In the genomic region with DNA sequence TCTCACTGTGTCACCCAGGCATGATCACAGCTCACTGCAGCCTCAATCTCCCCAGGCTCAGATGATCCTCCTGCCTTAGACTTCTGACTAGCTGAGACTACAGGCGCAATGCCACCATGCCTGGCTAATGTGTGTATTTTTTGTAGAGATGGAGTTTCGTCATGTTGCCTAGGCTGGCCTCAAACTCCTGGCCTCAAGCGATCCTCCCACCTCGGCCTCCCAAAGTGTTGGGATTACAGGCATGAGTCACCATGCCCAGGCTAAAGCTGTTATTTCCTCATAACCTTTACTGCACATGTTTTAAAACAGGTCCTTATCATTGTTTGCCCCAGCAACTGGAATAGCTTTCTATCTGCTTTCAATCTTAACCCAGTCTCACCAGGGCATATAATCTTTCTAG, we compare ENCODE assay signal across 14 cellular contexts. TPM values are rescaled to one million over a fixed set of nuclear protein-coding genes. Genes with fewer than 3 reads are reported as not detected.
DNase-seq lines count a peak whose midpoint lies in the region; ATAC-seq and TF ChIP-seq lines count a peak whose summit lies in the region.
"Had no signal": no experiment of that assay in that cellular context is flagged by ENCODE, and none has a peak within 500 bp of the region (broad histone marks: within the 10 kb centered on the region; RNA-seq: fewer than 3 reads in every experiment).

No MANE protein-coding gene starts in this region.

- CTCF ChIA-PET in activated CD4-positive, alpha-beta memory T cell treated with anti-CD3 and anti-CD28 coated beads, Interleukin-2, amount 10 ng/mL, durations not matched to agents 7 days and 5 days (lab: Charles Lee) = interaction anchor here (0.6 to 1.2 kb wide), 3 partner anchors 98 to 1279 kb away, joined by 3 to 5 read pairs (median 3); no protein-coding TSS in a partner anchor

- H3K9me3 Mint-ChIP-seq in activated naive CD4-positive, alpha-beta T cell treated with anti-CD3 and anti-CD28 coated beads, Interleukin-2, amount 50 U/mL, for 72 hours = peaks cover 0 to 5% of the 10 kb centered on the region in 2 donors
- peaks cover 3% of the 10 kb centered on the region for H3K9me3 Mint-ChIP-seq in activated CD4-positive, alpha-beta memory T cell treated with anti-CD3 and anti-CD28 coated beads, Interleukin-2, amount 10 ng/mL, durations not matched to agents 7 days and 5 days
- H3K9me3 Mint-ChIP-seq in type B pancreatic cell = no peaks in the 10 kb centered on the region

- peaks cover 72% of the 10 kb centered on the region for H3K79me2 ChIP-seq in hepatocyte

- no peak for ATAC-seq in activated naive CD4-positive, alpha-beta T cell treated with anti-CD3 and anti-CD28 coated beads, Interleukin-2, amount 50 U/mL, for 72 hours
- ATAC-seq in GM21381 (IDR thresholded peaks at IDR 0.05; ENCODE audit: unreplicated experiment) = no peak

- no peak overlapping the region for H3K4me3 Mint-ChIP-seq in activated CD4-positive, alpha-beta memory T cell treated with anti-CD3 and anti-CD28 coated beads, Interleukin-2, amount 10 ng/mL, durations not matched to agents 7 days and 5 days
- peak overlapping the region; percentile 11 for H3K4me3 Mint-ChIP-seq in type B pancreatic cell

- no peaks in the 10 kb centered on the region for H3K36me3 ChIP-seq in hepatocyte (replicated peaks; ENCODE audit: insufficient read depth, low read depth)
- peaks cover 41% of the 10 kb centered on the region for H3K36me3 ChIP-seq in BE2C

- H4K20me1 ChIP-seq in hepatocyte (ENCODE audit: insufficient read depth, poor library complexity, severe bottlenecking) = peaks cover 21% of the 10 kb centered on the region

- H3K4me1 Mint-ChIP-seq in activated CD4-positive, alpha-beta memory T cell treated with anti-CD3 and anti-CD28 coated beads, Interleukin-2, amount 10 ng/mL, durations not matched to agents 7 days and 5 days = peaks cover 43% of the 10 kb centered on the region
- peaks cover 26% of the 10 kb centered on the region for H3K4me1 Mint-ChIP-seq in type B pancreatic cell (ENCODE audit: unreplicated experiment)

- H3K27me3 Mint-ChIP-seq in activated CD4-positive, alpha-beta memory T cell treated with anti-CD3 and anti-CD28 coated beads, Interleukin-2, amount 10 ng/mL, durations not matched to agents 7 days and 5 days = no peaks in the 10 kb centered on the region
- no peaks in the 10 kb centered on the region for H3K27me3 Mint-ChIP-seq in type B pancreatic cell

- H3K36me3 Mint-ChIP-seq in activated naive CD4-positive, alpha-beta T cell treated with anti-CD3 and anti-CD28 coated beads, Interleukin-2, amount 50 U/mL, for 72 hours = peaks cover 36 to 48% of the 10 kb centered on the region in 2 donors
- H3K36me3 Mint-ChIP-seq in activated CD4-positive, alpha-beta memory T cell treated with anti-CD3 and anti-CD28 coated beads, Interleukin-2, amount 10 ng/mL, durations not matched to agents 7 days and 5 days (ENCODE audit: low read depth) = peaks cover 57% of the 10 kb centered on the region
- peaks cover 26% of the 10 kb centered on the region for H3K36me3 Mint-ChIP-seq in type B pancreatic cell

- WGBS in hepatocyte (ENCODE audit: low lambda C conversion rate, missing lambda C conversion rate) = 91% methylated on average over 4 of the region's 4 CpGs

- no peaks in the 10 kb centered on the region for H3K9me2 ChIP-seq in hepatocyte (replicated peaks; ENCODE audit: insufficient read depth)

- peak overlapping the region; percentile 89 to 98 for H3K27ac Mint-ChIP-seq in activated naive CD4-positive, alpha-beta T cell treated with anti-CD3 and anti-CD28 coated beads, Interleukin-2, amount 50 U/mL, for 72 hours
- H3K27ac Mint-ChIP-seq in activated CD4-positive, alpha-beta memory T cell treated with anti-CD3 and anti-CD28 coated beads, Interleukin-2, amount 10 ng/mL, durations not matched to agents 7 days and 5 days = peak overlapping the region; percentile 87
- H3K27ac Mint-ChIP-seq in type B pancreatic cell = peak overlapping the region; percentile 61

- peak overlapping the region; percentile 77 for H3K4me2 ChIP-seq in hepatocyte

- no peak for DNase-seq in activated naive CD4-positive, alpha-beta T cell treated with anti-CD3 and anti-CD28 coated beads, Interleukin-2, amount 50 U/mL, for 72 hours (ENCODE audit: low spot score in 2 of 2)
- no peak for DNase-seq in activated naive CD4-positive, alpha-beta T cell treated with Interleukin-2 at 50 U/mL for 16 hours
- no peak for DNase-seq in activated CD4-positive, alpha-beta memory T cell treated with anti-CD3 and anti-CD28 coated beads, Interleukin-2, amount 10 ng/mL, durations not matched to agents 7 days and 5 days
- DNase-seq in hepatocyte (ENCODE audit: low spot score) = no peak
- no peak for DNase-seq in type B pancreatic cell (ENCODE audit: extremely low spot score, unreplicated experiment)
- no peak for DNase-seq in BE2C
- no peak for DNase-seq in activated gamma-delta T cell treated with Interleukin-2 at 50 U/mL for 16 hours
- DNase-seq: activated naive CD4-positive, alpha-beta T cell; AML-193; effector CD4-positive, alpha-beta T cell; NCI-H2107; testis had no signal

- H3K27me3 ChIP-seq in hepatocyte (no peaks in the 10 kb centered on the region), BE2C (no peaks in the 10 kb centered on the region)
- H3K27me3 ChIP-seq: testis had no signal

- no peak overlapping the region for H2AFZ ChIP-seq in hepatocyte

- peaks cover 12% of the 10 kb centered on the region for H3K4me1 ChIP-seq in hepatocyte (ENCODE audit: insufficient read depth)
- no peaks in the 10 kb centered on the region; the same call in 1 of the 2 replicates for H3K4me1 ChIP-seq in BE2C

- POLR2A ChIA-PET in activated CD4-positive, alpha-beta memory T cell treated with anti-CD3 and anti-CD28 coated beads, Interleukin-2, amount 10 ng/mL, durations not matched to agents 7 days and 5 days (lab: Charles Lee) = interaction anchor here (4.2 kb wide), 1 partner anchor 8 kb away, joined by 28 read pairs; no protein-coding TSS in a partner anchor

- H3K9me3 ChIP-seq in hepatocyte (ENCODE audit: low read depth) (no peaks in the 10 kb centered on the region), BE2C (no peaks in the 10 kb centered on the region)
- H3K9me3 ChIP-seq: HAP-1, testis had no signal

- H3K27ac ChIP-seq in hepatocyte = no peak overlapping the region
- H3K27ac ChIP-seq: testis had no signal

- TF ChIP-seq CTCF in hepatocyte (IDR thresholded peaks at IDR 0.05; ENCODE audit: poor library complexity) (no peak), type B pancreatic cell (conservative IDR thresholded peaks at IDR 0.05) (no peak), BE2C (IDR thresholded peaks at IDR 0.05; ENCODE audit: low read depth, low read length) (no peak)

- H3K4me3 ChIP-seq in hepatocyte (no peak overlapping the region), BE2C (ENCODE audit: low read depth, low read length) (no peak overlapping the region)
- H3K4me3 ChIP-seq: testis had no signal

RNA-seq across cellular contexts. Expression of a gene that starts 2.9 kb away (rescaled TPM):
- 100 to 1,000 TPM; 179 to 273 TPM for total RNA-seq in activated naive CD4-positive, alpha-beta T cell treated with anti-CD3 and anti-CD28 coated beads, Interleukin-2, amount 50 U/mL, for 72 hours
- 100 to 1,000 TPM; 193 to 195 TPM for total RNA-seq in activated CD4-positive, alpha-beta memory T cell treated with anti-CD3 and anti-CD28 coated beads, Interleukin-2, amount 10 ng/mL, durations not matched to agents 7 days and 5 days
- total RNA-seq in hepatocyte (179 and 180 TPM in 2 replicates), type B pancreatic cell (ENCODE audit: low replicate concordance) (136 and 173 TPM in 2 replicates)
- 125 and 158 TPM in 2 replicates for polyA plus RNA-seq in hepatocyte
- polyA plus RNA-seq in BE2C (2012; ENCODE audit: insufficient read depth, insufficient read length, low read depth) = 865 TPM

RNA-seq across cellular contexts. Expression of a gene that starts 32.7 kb away (rescaled TPM):
- total RNA-seq in activated naive CD4-positive, alpha-beta T cell treated with anti-CD3 and anti-CD28 coated beads, Interleukin-2, amount 50 U/mL, for 72 hours = 1 to 10 TPM in 1 of 2 donors, under 1 TPM in 1; 0.39 to 3.9 TPM
- 1 to 10 TPM; 2.0 to 2.2 TPM for total RNA-seq in activated CD4-positive, alpha-beta memory T cell treated with anti-CD3 and anti-CD28 coated beads, Interleukin-2, amount 10 ng/mL, durations not matched to agents 7 days and 5 days
- 2.6 and 3.7 TPM in 2 replicates for total RNA-seq in hepatocyte
- polyA plus RNA-seq in hepatocyte = 3.2 and 3.3 TPM in 2 replicates
- 23.4 and 35.5 TPM in 2 replicates for total RNA-seq in type B pancreatic cell (ENCODE audit: low replicate concordance)
- polyA plus RNA-seq in BE2C (2012; ENCODE audit: insufficient read depth, insufficient read length, low read depth) = 39.5 TPM
